In genomic region chr19:19028526-19028925, GRCh38 we compare ENCODE assay signal across 22 cellular contexts. TPM values are rescaled to one million over a fixed set of nuclear protein-coding genes. Genes with fewer than 3 reads are reported as not detected.
A peak's percentile ranks its signal among the peaks of the same experiment; 100 is the strongest.
DNase-seq lines count a peak whose midpoint lies in the region; ATAC-seq and TF ChIP-seq lines count a peak whose summit lies in the region.
"Had no signal": no experiment of that assay in that cellular context is flagged by ENCODE, and none has a peak within 500 bp of the region (broad histone marks: within the 10 kb centered on the region; RNA-seq: fewer than 3 reads in every experiment).

No MANE protein-coding gene starts in this region.

- H3K4me1 ChIP-seq in BLaER1 = peaks cover 18% of the 10 kb centered on the region

- CTCF ChIA-PET in activated CD8-positive, alpha-beta memory T cell treated with anti-CD3 and anti-CD28 coated beads, Interleukin-2, amount 10 ng/mL, durations not matched to agents 7 days and 5 days (lab: Charles Lee) = no interaction called here

- H3K27ac ChIP-seq in BLaER1 (no peak overlapping the region), VCaP (peak overlapping the region; percentile 79)
- H3K27ac ChIP-seq: 22Rv1; BLaER1 treated with 17β-estradiol and CSF1 and Interleukin-3, amounts not matched to agents 10 nM and 100 nM had no signal

- peak overlapping the region; percentile 11; the same call in 1 of the 2 replicates for H3K9ac ChIP-seq in BLaER1

- no peak overlapping the region for H3K27ac Mint-ChIP-seq in activated CD8-positive, alpha-beta memory T cell treated with anti-CD3 and anti-CD28 coated beads, Interleukin-2, amount 10 ng/mL, durations not matched to agents 7 days and 5 days
- H3K27ac Mint-ChIP-seq: B cell, GM23338 had no signal

- peaks cover 33% of the 10 kb centered on the region for H3K4me1 Mint-ChIP-seq in activated CD8-positive, alpha-beta memory T cell treated with anti-CD3 and anti-CD28 coated beads, Interleukin-2, amount 10 ng/mL, durations not matched to agents 7 days and 5 days

- peaks cover 90% of the 10 kb centered on the region for H4K20me1 ChIP-seq in BLaER1

- H3K9me3 Mint-ChIP-seq in activated CD8-positive, alpha-beta memory T cell treated with anti-CD3 and anti-CD28 coated beads, Interleukin-2, amount 10 ng/mL, durations not matched to agents 7 days and 5 days (ENCODE audit: low read depth) = no peaks in the 10 kb centered on the region
- H3K9me3 Mint-ChIP-seq: CD4-positive, alpha-beta memory T cell; GM23338; H9 had no signal

- H3K36me3 ChIP-seq in BLaER1 = peaks cover 84% of the 10 kb centered on the region

- H3K4me2 ChIP-seq in BLaER1 = no peak overlapping the region
- H3K4me2 ChIP-seq: BLaER1 treated with 17β-estradiol and CSF1 and Interleukin-3, amounts not matched to agents 10 nM and 100 nM; GM23338 had no signal

- no peaks in the 10 kb centered on the region for H3K27me3 ChIP-seq in BLaER1
- H3K27me3 ChIP-seq: BLaER1 treated with 17β-estradiol and CSF1 and Interleukin-3, amounts not matched to agents 10 nM and 100 nM had no signal

- H3K4me3 ChIP-seq in BLaER1 = no peak overlapping the region
- H3K4me3 ChIP-seq: BLaER1 treated with 17β-estradiol and CSF1 and Interleukin-3, amounts not matched to agents 10 nM and 100 nM; GM12878; GM23338 had no signal

- DNase-seq in head of caudate nucleus (peak in 36 of 42 donors; percentile 7 to 77 (median 38)), putamen (ENCODE audit: low spot score) (peak; percentile 55), DMS153 (lab: John Stamatoyannopoulos, UW) (no peak), DMS114 treated with DMSO at 0.1 percent for 48 hours (lab: John Stamatoyannopoulos, UW; ENCODE audit: unreplicated experiment) (no peak)
- no peak for DNase-seq in activated CD8-positive, alpha-beta memory T cell treated with anti-CD3 and anti-CD28 coated beads, Interleukin-2, amount 10 ng/mL, durations not matched to agents 7 days and 5 days
- DNase-seq: Calu3; CD4-positive, alpha-beta memory T cell; COR-L47; DMS79; EL; GDM1; H9 had no signal

- intact Hi-C loops in head of caudate nucleus (cut with DNase I) = no loop called here

- H3K9me3 ChIP-seq in BLaER1 = no peaks in the 10 kb centered on the region
- H3K9me3 ChIP-seq: BLaER1 treated with 17β-estradiol and CSF1 and Interleukin-3, amounts not matched to agents 10 nM and 100 nM had no signal

- peaks cover 53% of the 10 kb centered on the region for H3K36me3 Mint-ChIP-seq in activated CD8-positive, alpha-beta memory T cell treated with anti-CD3 and anti-CD28 coated beads, Interleukin-2, amount 10 ng/mL, durations not matched to agents 7 days and 5 days

- ATAC-seq in GM18858 (IDR thresholded peaks at IDR 0.05; ENCODE audit: unreplicated experiment) = no peak
- no peak for ATAC-seq in activated CD8-positive, alpha-beta memory T cell treated with anti-CD3 and anti-CD28 coated beads, Interleukin-2, amount 10 ng/mL, durations not matched to agents 7 days and 5 days
- ATAC-seq: GM12878, GM23338, HCT116 had no signal

- no peak for TF ChIP-seq CTCF in VCaP (conservative IDR thresholded peaks at IDR 0.05)

- no peak overlapping the region for H3K4me3 Mint-ChIP-seq in activated CD8-positive, alpha-beta memory T cell treated with anti-CD3 and anti-CD28 coated beads, Interleukin-2, amount 10 ng/mL, durations not matched to agents 7 days and 5 days
- H3K4me3 Mint-ChIP-seq: B cell, CD14-positive monocyte, GM23338, H9 had no signal

- no peaks in the 10 kb centered on the region for H3K27me3 Mint-ChIP-seq in activated CD8-positive, alpha-beta memory T cell treated with anti-CD3 and anti-CD28 coated beads, Interleukin-2, amount 10 ng/mL, durations not matched to agents 7 days and 5 days
- H3K27me3 Mint-ChIP-seq: B cell; CD4-positive, alpha-beta memory T cell had no signal

RNA-seq across cellular contexts. Expression of gene SUGP2, which starts 4.8 kb away (rescaled TPM):
- 100 to 1,000 TPM; 126 to 192 TPM for total RNA-seq in activated CD8-positive, alpha-beta memory T cell treated with anti-CD3 and anti-CD28 coated beads, Interleukin-2, amount 10 ng/mL, durations not matched to agents 7 days and 5 days

RNA-seq across cellular contexts. Expression of gene ARMC6, which starts 4.9 kb away (rescaled TPM):
- 10 to 100 TPM; 30.8 to 39.0 TPM for total RNA-seq in activated CD8-positive, alpha-beta memory T cell treated with anti-CD3 and anti-CD28 coated beads, Interleukin-2, amount 10 ng/mL, durations not matched to agents 7 days and 5 days

RNA-seq across cellular contexts. Expression of gene SLC25A42, which starts 35.3 kb away (rescaled TPM):
- total RNA-seq in activated CD8-positive, alpha-beta memory T cell treated with anti-CD3 and anti-CD28 coated beads, Interleukin-2, amount 10 ng/mL, durations not matched to agents 7 days and 5 days = 10 to 100 TPM; 15.6 to 18.7 TPM

Comparison
In these comparisons a context has a peak if more than half of its experiments do, and no peak if none do; other contexts are left out.
1. DNase-seq: peak in head of caudate nucleus (36 of 42) and putamen (single experiment); none in DMS153 (single experiment), activated CD8-positive, alpha-beta memory T cell treated with anti-CD3 and anti-CD28 coated beads, Interleukin-2, amount 10 ng/mL, durations not matched to agents 7 days and 5 days (single experiment) and DMS114 treated with DMSO at 0.1 percent for 48 hours (single experiment).